In the genomic region with DNA sequence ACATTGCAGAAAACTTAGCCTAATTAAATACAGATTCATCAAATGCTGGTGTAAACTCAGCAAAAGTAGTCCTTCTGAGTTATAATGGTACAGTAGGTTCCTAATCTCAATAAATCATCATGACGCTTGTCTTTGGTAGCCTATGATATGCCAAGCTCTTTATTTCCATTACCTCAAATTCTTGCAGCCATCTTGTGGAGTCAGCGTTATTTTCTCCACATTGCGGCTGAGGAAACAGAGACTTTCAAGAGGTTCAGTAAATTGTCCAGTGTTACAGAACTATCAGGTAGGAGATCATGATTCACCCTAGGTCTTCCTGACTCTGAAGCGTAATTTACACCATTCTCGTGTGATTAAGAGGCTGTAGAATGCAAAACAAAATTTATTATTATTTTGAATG, we compare ENCODE assay signal across 2 cellular contexts.
TF ChIP-seq lines count a peak whose summit lies in the region.

No MANE protein-coding gene starts in this region.

TF ChIP-seq in A549, 52 proteins besides CTCF, POLR2A, EP300 and RAD21 (continued from another document):
- TF ChIP-seq, protein P1, sequence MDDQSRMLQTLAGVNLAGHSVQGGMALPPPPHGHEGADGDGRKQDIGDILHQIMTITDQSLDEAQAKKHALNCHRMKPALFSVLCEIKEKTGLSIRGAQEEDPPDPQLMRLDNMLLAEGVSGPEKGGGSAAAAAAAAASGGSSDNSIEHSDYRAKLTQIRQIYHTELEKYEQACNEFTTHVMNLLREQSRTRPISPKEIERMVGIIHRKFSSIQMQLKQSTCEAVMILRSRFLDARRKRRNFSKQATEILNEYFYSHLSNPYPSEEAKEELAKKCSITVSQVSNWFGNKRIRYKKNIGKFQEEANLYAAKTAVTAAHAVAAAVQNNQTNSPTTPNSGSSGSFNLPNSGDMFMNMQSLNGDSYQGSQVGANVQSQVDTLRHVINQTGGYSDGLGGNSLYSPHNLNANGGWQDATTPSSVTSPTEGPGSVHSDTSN (IDR thresholded peaks at IDR 0.05), result no peak
TF ChIP-seq in A549: peak in this region for 1.

TF ChIP-seq in GM23338, 12 proteins besides CTCF, POLR2A, EP300 and RAD21 (continued from another document):
- no peak for TF ChIP-seq ZNF462 (CRISPR knock-in tag; IDR thresholded peaks at IDR 0.05)
- TF ChIP-seq ZNF114 (CRISPR knock-in tag; IDR thresholded peaks at IDR 0.05), result no peak
TF ChIP-seq in GM23338: peak in this region for 0.
